ENCODE assay signal across 2 cellular contexts in genomic region chr4:82358773-82359324, GRCh38.
TF ChIP-seq lines count a peak whose summit lies in the region.

No MANE protein-coding gene starts in this region.

TF ChIP-seq in IMR-90, 13 proteins besides CTCF, POLR2A, EP300 and RAD21 (continued from another document):
- TF ChIP-seq ELK1 (IDR thresholded peaks at IDR 0.05; ENCODE audit: borderline replicate concordance, low read depth, low read length): no peak
TF ChIP-seq in IMR-90: peak in this region for 1.

TF ChIP-seq in HEK293T, 16 proteins besides CTCF, POLR2A, EP300 and RAD21 (continued from another document):
- TF ChIP-seq ZNF384 (IDR thresholded peaks at IDR 0.05): no peak
- TF ChIP-seq TARDBP (IDR thresholded peaks at IDR 0.05): no peak
- no peak for TF ChIP-seq FOXK2 (IDR thresholded peaks at IDR 0.05)
- TF ChIP-seq PKNOX1 (IDR thresholded peaks at IDR 0.05): no peak
- TF ChIP-seq NFRKB (IDR thresholded peaks at IDR 0.05): no peak
- no peak for TF ChIP-seq BHLHE40 (IDR thresholded peaks at IDR 0.05; ENCODE audit: borderline replicate concordance)
- no peak for TF ChIP-seq SUZ12 (IDR thresholded peaks at IDR 0.05)
- no peak for TF ChIP-seq FOXA1 (IDR thresholded peaks at IDR 0.05)
- TF ChIP-seq LEF1 (IDR thresholded peaks at IDR 0.05; ENCODE audit: borderline replicate concordance): no peak
TF ChIP-seq in HEK293T: peak in this region for 0.
